In genomic region chr7:102671960-102672316, GRCh38 we compare ENCODE assay signal across 13 cellular contexts. TPM values are rescaled to one million over a fixed set of nuclear protein-coding genes. Genes with fewer than 3 reads are reported as not detected.
DNase-seq lines count a peak whose midpoint lies in the region; ATAC-seq and TF ChIP-seq lines count a peak whose summit lies in the region.
"Not testable (repeated sequence)": the region's sequence is repeated elsewhere in the genome, so short reads cannot be mapped to it uniquely, and the experiment has no call there.
"Had no signal": no experiment of that assay in that cellular context is flagged by ENCODE, and none has a peak within 500 bp of the region (broad histone marks: within the 10 kb centered on the region; RNA-seq: fewer than 3 reads in every experiment).

No MANE protein-coding gene starts in this region.

- CTCF ChIA-PET in activated CD8-positive, alpha-beta memory T cell treated with anti-CD3 and anti-CD28 coated beads, Interleukin-2, amount 10 ng/mL, durations not matched to agents 7 days and 5 days (lab: Charles Lee) = not testable (repeated sequence)

- TF ChIP-seq CTCF in mucosa of descending colon (IDR thresholded peaks at IDR 0.05) = not testable (repeated sequence)

- not testable (repeated sequence) for H3K4me3 ChIP-seq in mucosa of descending colon

- H3K4me3 Mint-ChIP-seq in activated CD8-positive, alpha-beta memory T cell treated with anti-CD3 and anti-CD28 coated beads, Interleukin-2, amount 10 ng/mL, durations not matched to agents 7 days and 5 days = not testable (repeated sequence)

- not testable (repeated sequence) for H3K4me1 Mint-ChIP-seq in activated CD8-positive, alpha-beta memory T cell treated with anti-CD3 and anti-CD28 coated beads, Interleukin-2, amount 10 ng/mL, durations not matched to agents 7 days and 5 days

- not testable (repeated sequence) for H3K36me3 Mint-ChIP-seq in activated CD8-positive, alpha-beta memory T cell treated with anti-CD3 and anti-CD28 coated beads, Interleukin-2, amount 10 ng/mL, durations not matched to agents 7 days and 5 days

- H3K9me3 Mint-ChIP-seq in activated CD8-positive, alpha-beta memory T cell treated with anti-CD3 and anti-CD28 coated beads, Interleukin-2, amount 10 ng/mL, durations not matched to agents 7 days and 5 days (ENCODE audit: low read depth) = not testable (repeated sequence)

- H3K27me3 Mint-ChIP-seq in activated CD8-positive, alpha-beta memory T cell treated with anti-CD3 and anti-CD28 coated beads, Interleukin-2, amount 10 ng/mL, durations not matched to agents 7 days and 5 days = not testable (repeated sequence)

- not testable (repeated sequence) for H3K9me3 ChIP-seq in mucosa of descending colon

- H3K4me1 ChIP-seq in mucosa of descending colon (ENCODE audit: low read depth) = not testable (repeated sequence)

- not testable (repeated sequence) for DNase-seq in activated CD8-positive, alpha-beta memory T cell treated with anti-CD3 and anti-CD28 coated beads, Interleukin-2, amount 10 ng/mL, durations not matched to agents 7 days and 5 days; mucosa of descending colon

- intact Hi-C loops in mucosa of descending colon (cut with DNase I, micrococcal nuclease) = not testable (repeated sequence)

- H3K27ac Mint-ChIP-seq in activated CD8-positive, alpha-beta memory T cell treated with anti-CD3 and anti-CD28 coated beads, Interleukin-2, amount 10 ng/mL, durations not matched to agents 7 days and 5 days = not testable (repeated sequence)

- ATAC-seq in GM18870 (IDR thresholded peaks at IDR 0.05; ENCODE audit: unreplicated experiment) (peak; percentile 41), GM21381 (IDR thresholded peaks at IDR 0.05; ENCODE audit: unreplicated experiment) (peak; percentile 27), HG02623 (IDR thresholded peaks at IDR 0.05; ENCODE audit: unreplicated experiment) (peak; percentile 23), HG03064 (IDR thresholded peaks at IDR 0.05; ENCODE audit: low read depth, unreplicated experiment) (peak; percentile 21), HG03520 (IDR thresholded peaks at IDR 0.05; ENCODE audit: unreplicated experiment) (peak; percentile 34), mucosa of descending colon (peak; percentile 18)
- ATAC-seq in activated CD8-positive, alpha-beta memory T cell treated with anti-CD3 and anti-CD28 coated beads, Interleukin-2, amount 10 ng/mL, durations not matched to agents 7 days and 5 days = peak; percentile 52

- H3K36me3 ChIP-seq in mucosa of descending colon (ENCODE audit: low read depth) = not testable (repeated sequence)

RNA-seq across cellular contexts. Expression of gene POLR2J2, which starts 0.5 kb away (rescaled TPM):
- 10 to 100 TPM; 15.4 to 15.7 TPM for total RNA-seq in activated CD8-positive, alpha-beta memory T cell treated with anti-CD3 and anti-CD28 coated beads, Interleukin-2, amount 10 ng/mL, durations not matched to agents 7 days and 5 days
- 10 to 100 TPM in 1 of 3 donors, 1 to 10 TPM in 2; 6.5 to 14.7 (median 8.8) TPM for total RNA-seq in mucosa of descending colon

RNA-seq across cellular contexts. Expression of gene SPDYE2B, which starts 21.8 kb away (rescaled TPM):
- total RNA-seq in activated CD8-positive, alpha-beta memory T cell treated with anti-CD3 and anti-CD28 coated beads, Interleukin-2, amount 10 ng/mL, durations not matched to agents 7 days and 5 days = not detected
- not detected for total RNA-seq in mucosa of descending colon
- total RNA-seq: heart left ventricle, lung, natural killer cell, prostate gland, smooth muscle cell, tibial nerve had no signal

RNA-seq across cellular contexts. Expression of gene UPK3BL1, which starts 29.3 kb away (rescaled TPM):
- total RNA-seq in activated CD8-positive, alpha-beta memory T cell treated with anti-CD3 and anti-CD28 coated beads, Interleukin-2, amount 10 ng/mL, durations not matched to agents 7 days and 5 days = 10 to 100 TPM; 20.8 to 30.7 TPM
- total RNA-seq in mucosa of descending colon = 10 to 100 TPM; 10.7 to 23.1 (median 12.3) TPM

RNA-seq across cellular contexts. Expression of gene RASA4, which starts 55.4 kb away (rescaled TPM):
- 10 to 100 TPM; 29.2 to 39.3 TPM for total RNA-seq in activated CD8-positive, alpha-beta memory T cell treated with anti-CD3 and anti-CD28 coated beads, Interleukin-2, amount 10 ng/mL, durations not matched to agents 7 days and 5 days
- 10 to 100 TPM; 18.3 to 68.4 (median 21.5) TPM for total RNA-seq in mucosa of descending colon
